In the genomic region with DNA sequence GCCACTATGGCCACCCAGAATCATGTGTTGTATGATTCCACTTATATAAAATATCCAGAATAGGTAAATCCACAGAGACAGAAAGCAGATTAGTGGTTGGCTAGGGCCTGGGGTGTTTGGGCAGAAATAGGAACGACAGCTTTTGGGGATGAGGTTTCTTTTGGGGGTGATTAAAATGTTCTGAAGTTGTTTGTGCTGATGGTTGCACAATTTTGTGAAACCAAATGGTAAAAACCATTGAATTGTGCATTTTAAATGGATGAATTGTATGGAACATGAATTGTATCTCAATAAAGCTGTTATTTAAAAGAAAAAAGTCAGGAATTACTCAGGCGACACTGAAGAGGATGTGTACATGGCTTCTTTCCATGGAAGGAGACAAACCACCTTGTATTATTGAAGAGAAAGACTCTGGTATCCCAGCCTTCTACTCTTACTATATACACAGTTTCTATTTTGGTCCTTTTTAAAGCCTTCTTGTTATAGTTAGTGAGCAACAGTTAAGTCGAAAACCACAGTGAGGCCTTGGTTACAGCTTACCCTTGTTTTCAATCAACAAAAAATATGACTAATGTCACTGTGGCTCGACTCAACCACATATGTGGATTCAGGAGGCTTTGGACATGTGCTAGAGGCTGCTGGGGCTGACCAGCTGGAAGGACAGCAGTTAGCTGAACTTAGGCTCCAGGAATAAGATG, we compare ENCODE assay signal across 1 cellular context.
TF ChIP-seq lines count a peak whose summit lies in the region.

No MANE protein-coding gene starts in this region.

TF ChIP-seq in IMR-90, 13 proteins besides CTCF, POLR2A, EP300 and RAD21 (continued from another document):
- TF ChIP-seq, protein P1, sequence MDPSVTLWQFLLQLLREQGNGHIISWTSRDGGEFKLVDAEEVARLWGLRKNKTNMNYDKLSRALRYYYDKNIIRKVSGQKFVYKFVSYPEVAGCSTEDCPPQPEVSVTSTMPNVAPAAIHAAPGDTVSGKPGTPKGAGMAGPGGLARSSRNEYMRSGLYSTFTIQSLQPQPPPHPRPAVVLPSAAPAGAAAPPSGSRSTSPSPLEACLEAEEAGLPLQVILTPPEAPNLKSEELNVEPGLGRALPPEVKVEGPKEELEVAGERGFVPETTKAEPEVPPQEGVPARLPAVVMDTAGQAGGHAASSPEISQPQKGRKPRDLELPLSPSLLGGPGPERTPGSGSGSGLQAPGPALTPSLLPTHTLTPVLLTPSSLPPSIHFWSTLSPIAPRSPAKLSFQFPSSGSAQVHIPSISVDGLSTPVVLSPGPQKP (IDR thresholded peaks at IDR 0.05; ENCODE audit: borderline replicate concordance, low read depth, low read length) = no peak
- peak; percentile 30; the same call in 1 of the 2 replicates for TF ChIP-seq CEBPB (IDR thresholded peaks at IDR 0.05; ENCODE audit: low read depth, low read length)
- peak; percentile 86 for TF ChIP-seq MAFK (IDR thresholded peaks at IDR 0.05; ENCODE audit: low read depth, low read length)
- TF ChIP-seq, protein P2, sequence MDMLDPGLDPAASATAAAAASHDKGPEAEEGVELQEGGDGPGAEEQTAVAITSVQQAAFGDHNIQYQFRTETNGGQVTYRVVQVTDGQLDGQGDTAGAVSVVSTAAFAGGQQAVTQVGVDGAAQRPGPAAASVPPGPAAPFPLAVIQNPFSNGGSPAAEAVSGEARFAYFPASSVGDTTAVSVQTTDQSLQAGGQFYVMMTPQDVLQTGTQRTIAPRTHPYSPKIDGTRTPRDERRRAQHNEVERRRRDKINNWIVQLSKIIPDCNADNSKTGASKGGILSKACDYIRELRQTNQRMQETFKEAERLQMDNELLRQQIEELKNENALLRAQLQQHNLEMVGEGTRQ (IDR thresholded peaks at IDR 0.05; ENCODE audit: low read depth, low read length) = no peak
- TF ChIP-seq MXI1 (IDR thresholded peaks at IDR 0.05; ENCODE audit: borderline replicate concordance, low read depth, low read length) = peak; percentile 73; the same call in 1 of the 2 replicates
- TF ChIP-seq BHLHE40 (IDR thresholded peaks at IDR 0.05; ENCODE audit: low read depth, low read length) = peak; percentile 48; the same call in 1 of the 2 replicates
- TF ChIP-seq FOS (IDR thresholded peaks at IDR 0.05; ENCODE audit: low read depth, low read length) = peak; percentile 74
- 0 out of 2 replicates have a peak, but pooled peaks have one; percentile 26 for TF ChIP-seq MAZ (IDR thresholded peaks at IDR 0.05; ENCODE audit: borderline replicate concordance, low read depth, low read length)
